ENCODE assay signal across 10 cellular contexts in genomic region chr2:153538102-153538501, GRCh38. TPM values are rescaled to one million over a fixed set of nuclear protein-coding genes. Genes with fewer than 3 reads are reported as not detected.
"Had no signal": no experiment of that assay in that cellular context is flagged by ENCODE, and none has a peak within 500 bp of the region (broad histone marks: within the 10 kb centered on the region; RNA-seq: fewer than 3 reads in every experiment).

No MANE protein-coding gene starts in this region.

RNA-seq across cellular contexts. Expression of gene RPRM, which starts 59.5 kb away (rescaled TPM):
- total RNA-seq: left lobe of liver, left ventricle myocardium inferior, left ventricle myocardium superior, liver, lung microvascular endothelial cell, mucosa of gallbladder, myocyte had no signal
- polyA plus RNA-seq: immature natural killer cell, keratinocyte, liver, mammary epithelial cell had no signal
